1 cellular context compared by ENCODE assay signal in genomic region chr10:100826661-100826982, GRCh38.
TF ChIP-seq lines count a peak whose summit lies in the region.

No MANE protein-coding gene starts in this region.

TF ChIP-seq in GM23338, 12 proteins besides CTCF, POLR2A, EP300 and RAD21 (continued from another document):
- TF ChIP-seq, protein P1, sequence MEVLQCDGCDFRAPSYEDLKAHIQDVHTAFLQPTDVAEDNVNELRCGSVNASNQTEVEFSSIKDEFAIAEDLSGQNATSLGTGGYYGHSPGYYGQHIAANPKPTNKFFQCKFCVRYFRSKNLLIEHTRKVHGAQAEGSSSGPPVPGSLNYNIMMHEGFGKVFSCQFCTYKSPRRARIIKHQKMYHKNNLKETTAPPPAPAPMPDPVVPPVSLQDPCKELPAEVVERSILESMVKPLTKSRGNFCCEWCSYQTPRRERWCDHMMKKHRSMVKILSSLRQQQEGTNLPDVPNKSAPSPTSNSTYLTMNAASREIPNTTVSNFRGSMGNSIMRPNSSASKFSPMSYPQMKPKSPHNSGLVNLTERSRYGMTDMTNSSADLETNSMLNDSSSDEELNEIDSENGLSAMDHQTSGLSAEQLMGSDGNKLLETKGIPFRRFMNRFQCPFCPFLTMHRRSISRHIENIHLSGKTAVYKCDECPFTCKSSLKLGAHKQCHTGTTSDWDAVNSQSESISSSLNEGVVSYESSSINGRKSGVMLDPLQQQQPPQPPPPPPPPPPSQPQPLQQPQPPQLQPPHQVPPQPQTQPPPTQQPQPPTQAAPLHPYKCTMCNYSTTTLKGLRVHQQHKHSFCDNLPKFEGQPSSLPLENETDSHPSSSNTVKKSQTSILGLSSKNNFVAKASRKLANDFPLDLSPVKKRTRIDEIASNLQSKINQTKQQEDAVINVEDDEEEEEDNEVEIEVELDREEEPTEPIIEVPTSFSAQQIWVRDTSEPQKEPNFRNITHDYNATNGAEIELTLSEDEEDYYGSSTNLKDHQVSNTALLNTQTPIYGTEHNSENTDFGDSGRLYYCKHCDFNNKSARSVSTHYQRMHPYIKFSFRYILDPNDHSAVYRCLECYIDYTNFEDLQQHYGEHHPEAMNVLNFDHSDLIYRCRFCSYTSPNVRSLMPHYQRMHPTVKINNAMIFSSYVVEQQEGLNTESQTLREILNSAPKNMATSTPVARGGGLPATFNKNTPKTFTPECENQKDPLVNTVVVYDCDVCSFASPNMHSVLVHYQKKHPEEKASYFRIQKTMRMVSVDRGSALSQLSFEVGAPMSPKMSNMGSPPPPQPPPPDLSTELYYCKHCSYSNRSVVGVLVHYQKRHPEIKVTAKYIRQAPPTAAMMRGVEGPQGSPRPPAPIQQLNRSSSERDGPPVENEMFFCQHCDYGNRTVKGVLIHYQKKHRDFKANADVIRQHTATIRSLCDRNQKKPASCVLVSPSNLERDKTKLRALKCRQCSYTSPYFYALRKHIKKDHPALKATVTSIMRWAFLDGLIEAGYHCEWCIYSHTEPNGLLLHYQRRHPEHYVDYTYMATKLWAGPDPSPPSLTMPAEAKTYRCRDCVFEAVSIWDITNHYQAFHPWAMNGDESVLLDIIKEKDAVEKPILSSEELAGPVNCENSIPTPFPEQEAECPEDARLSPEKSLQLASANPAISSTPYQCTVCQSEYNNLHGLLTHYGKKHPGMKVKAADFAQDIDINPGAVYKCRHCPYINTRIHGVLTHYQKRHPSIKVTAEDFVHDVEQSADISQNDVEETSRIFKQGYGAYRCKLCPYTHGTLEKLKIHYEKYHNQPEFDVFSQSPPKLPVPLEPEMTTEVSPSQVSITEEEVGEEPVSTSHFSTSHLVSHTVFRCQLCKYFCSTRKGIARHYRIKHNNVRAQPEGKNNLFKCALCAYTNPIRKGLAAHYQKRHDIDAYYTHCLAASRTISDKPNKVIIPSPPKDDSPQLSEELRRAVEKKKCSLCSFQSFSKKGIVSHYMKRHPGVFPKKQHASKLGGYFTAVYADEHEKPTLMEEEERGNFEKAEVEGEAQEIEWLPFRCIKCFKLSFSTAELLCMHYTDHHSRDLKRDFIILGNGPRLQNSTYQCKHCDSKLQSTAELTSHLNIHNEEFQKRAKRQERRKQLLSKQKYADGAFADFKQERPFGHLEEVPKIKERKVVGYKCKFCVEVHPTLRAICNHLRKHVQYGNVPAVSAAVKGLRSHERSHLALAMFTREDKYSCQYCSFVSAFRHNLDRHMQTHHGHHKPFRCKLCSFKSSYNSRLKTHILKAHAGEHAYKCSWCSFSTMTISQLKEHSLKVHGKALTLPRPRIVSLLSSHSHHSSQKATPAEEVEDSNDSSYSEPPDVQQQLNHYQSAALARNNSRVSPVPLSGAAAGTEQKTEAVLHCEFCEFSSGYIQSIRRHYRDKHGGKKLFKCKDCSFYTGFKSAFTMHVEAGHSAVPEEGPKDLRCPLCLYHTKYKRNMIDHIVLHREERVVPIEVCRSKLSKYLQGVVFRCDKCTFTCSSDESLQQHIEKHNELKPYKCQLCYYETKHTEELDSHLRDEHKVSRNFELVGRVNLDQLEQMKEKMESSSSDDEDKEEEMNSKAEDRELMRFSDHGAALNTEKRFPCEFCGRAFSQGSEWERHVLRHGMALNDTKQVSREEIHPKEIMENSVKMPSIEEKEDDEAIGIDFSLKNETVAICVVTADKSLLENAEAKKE (CRISPR knock-in tag; IDR thresholded peaks at IDR 0.05): no peak
- TF ChIP-seq CREB1 (CRISPR knock-in tag; IDR thresholded peaks at IDR 0.05; ENCODE audit: low read depth) (no peak), JUNB (IDR thresholded peaks at IDR 0.05; ENCODE audit: unreplicated experiment) (no peak), EZH2 (IDR thresholded peaks at IDR 0.05; ENCODE audit: low read depth, unreplicated experiment) (no peak), ZNF114 (CRISPR knock-in tag; IDR thresholded peaks at IDR 0.05) (no peak)
- TF ChIP-seq, protein P2, sequence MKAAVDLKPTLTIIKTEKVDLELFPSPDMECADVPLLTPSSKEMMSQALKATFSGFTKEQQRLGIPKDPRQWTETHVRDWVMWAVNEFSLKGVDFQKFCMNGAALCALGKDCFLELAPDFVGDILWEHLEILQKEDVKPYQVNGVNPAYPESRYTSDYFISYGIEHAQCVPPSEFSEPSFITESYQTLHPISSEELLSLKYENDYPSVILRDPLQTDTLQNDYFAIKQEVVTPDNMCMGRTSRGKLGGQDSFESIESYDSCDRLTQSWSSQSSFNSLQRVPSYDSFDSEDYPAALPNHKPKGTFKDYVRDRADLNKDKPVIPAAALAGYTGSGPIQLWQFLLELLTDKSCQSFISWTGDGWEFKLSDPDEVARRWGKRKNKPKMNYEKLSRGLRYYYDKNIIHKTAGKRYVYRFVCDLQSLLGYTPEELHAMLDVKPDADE (IDR thresholded peaks at IDR 0.05): no peak
TF ChIP-seq in GM23338: peak in this region for 0.
